Comparison of ENCODE assay signal across 28 cellular contexts in the genomic region with DNA sequence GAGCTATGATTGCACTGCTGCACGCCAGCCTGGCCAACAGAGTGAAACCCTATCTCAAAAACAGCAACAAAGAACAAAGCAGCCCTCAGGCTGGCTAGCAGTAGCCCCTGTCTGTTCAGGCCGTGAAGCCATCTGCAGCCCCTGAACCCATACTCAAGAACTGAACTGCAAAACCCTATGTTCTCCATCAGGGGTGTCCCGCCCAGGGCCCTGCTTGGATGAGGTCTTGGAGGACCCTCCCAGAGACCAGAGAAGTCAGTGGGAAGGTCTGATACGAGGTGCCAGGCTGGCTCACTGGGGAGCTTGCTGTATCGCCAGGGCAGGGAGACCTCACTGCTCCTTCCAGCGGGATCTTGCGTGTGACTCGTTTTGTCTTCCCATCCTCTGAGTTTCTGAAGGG.
"Had no signal": no experiment of that assay in that cellular context is flagged by ENCODE, and none has a peak within 500 bp of the region (broad histone marks: within the 10 kb centered on the region; RNA-seq: fewer than 3 reads in every experiment).

No MANE protein-coding gene starts in this region.

- H3K4me3 ChIP-seq: gastrocnemius medialis, lung, mucosa of descending colon, right lobe of liver, thyroid gland, upper lobe of left lung, vagina had no signal

- ATAC-seq: activated CD8-positive, alpha-beta memory T cell treated with anti-CD3 and anti-CD28 coated beads, Interleukin-2, amount 10 ng/mL, durations not matched to agents 7 days and 5 days; activated CD8-positive, alpha-beta T cell treated with anti-CD3 and anti-CD28 coated beads for 36 hours; activated naive CD8-positive, alpha-beta T cell treated with anti-CD3 and anti-CD28 coated beads, Interleukin-2, amount 50 U/mL, for 24 hours; activated T-helper 17 cell treated with anti-CD3 and anti-CD28 coated beads, Interleukin-2, amount 50 U/mL, for 72 hours; gastrocnemius medialis; natural killer cell treated with Interleukin-12 subunit alpha and Interleukin-12 subunit beta and Interleukin-15 and Interleukin-18, amount 100 ng/mL, for 72 hours; stimulated activated effector memory CD8-positive, alpha-beta T cell treated with anti-CD3 and anti-CD28 coated beads, Interleukin-12 subunit alpha, Interleukin-12 subunit beta, amount 100 ng/mL, for 72 hours; stimulated activated naive CD8-positive, alpha-beta T cell treated with anti-CD3 and anti-CD28 coated beads, Interleukin-15, amount 100 ng/mL, for 72 hours had no signal

- H3K4me3 Mint-ChIP-seq: activated CD8-positive, alpha-beta memory T cell treated with anti-CD3 and anti-CD28 coated beads, Interleukin-2, amount 10 ng/mL, durations not matched to agents 7 days and 5 days; activated CD8-positive, alpha-beta T cell treated with anti-CD3 and anti-CD28 coated beads for 36 hours; activated naive CD4-positive, alpha-beta T cell treated with anti-CD3 and anti-CD28 coated beads, Interleukin-2, amount 50 U/mL, for 24 hours; activated naive CD8-positive, alpha-beta T cell treated with anti-CD3 and anti-CD28 coated beads, Interleukin-2, amount 50 U/mL, for 24 hours; stimulated activated effector memory CD8-positive, alpha-beta T cell treated with anti-CD3 and anti-CD28 coated beads, Interleukin-12 subunit alpha, Interleukin-12 subunit beta, amount 100 ng/mL, for 72 hours; T-helper 1 cell treated with Interleukin-12 subunit alpha and Interleukin-12 subunit beta and Interleukin-4 antibody, amounts not matched to agents 30 μg/mL and 1 μg/mL, for 36 hours had no signal

- H3K9me3 ChIP-seq: esophagus squamous epithelium, gastrocnemius medialis, left ventricle myocardium inferior, mucosa of descending colon, neutrophil, right lobe of liver, thyroid gland, upper lobe of left lung, vagina had no signal

- H3K27me3 Mint-ChIP-seq: activated CD4-positive, alpha-beta T cell treated with anti-CD3 and anti-CD28 coated beads, Interleukin-2, amount 10 ng/mL, durations not matched to agents 24 days and 14 days; activated CD8-positive, alpha-beta memory T cell treated with anti-CD3 and anti-CD28 coated beads, Interleukin-2, amount 10 ng/mL, durations not matched to agents 7 days and 5 days; activated naive CD4-positive, alpha-beta T cell treated with anti-CD3 and anti-CD28 coated beads, Interleukin-2, amount 50 U/mL, for 24 hours; activated T-helper 17 cell treated with anti-CD3 and anti-CD28 coated beads, Interleukin-2, amount 50 U/mL, for 72 hours; stimulated activated naive CD8-positive, alpha-beta T cell treated with anti-CD3 and anti-CD28 coated beads, Interleukin-15, amount 100 ng/mL, for 72 hours had no signal

- H3K27ac Mint-ChIP-seq: activated CD8-positive, alpha-beta memory T cell treated with anti-CD3 and anti-CD28 coated beads, Interleukin-2, amount 10 ng/mL, durations not matched to agents 7 days and 5 days; activated CD8-positive, alpha-beta T cell treated with anti-CD3 and anti-CD28 coated beads for 36 hours; activated naive CD4-positive, alpha-beta T cell treated with anti-CD3 and anti-CD28 coated beads, Interleukin-2, amount 50 U/mL, for 24 hours; activated naive CD8-positive, alpha-beta T cell treated with anti-CD3 and anti-CD28 coated beads, Interleukin-2, amount 50 U/mL, for 24 hours; stimulated activated effector memory CD8-positive, alpha-beta T cell treated with anti-CD3 and anti-CD28 coated beads, Interleukin-12 subunit alpha, Interleukin-12 subunit beta, amount 100 ng/mL, for 72 hours; stimulated activated naive CD8-positive, alpha-beta T cell treated with anti-CD3 and anti-CD28 coated beads, Interleukin-15, amount 100 ng/mL, for 72 hours; T-helper 1 cell treated with Interleukin-12 subunit alpha and Interleukin-12 subunit beta and Interleukin-4 antibody, amounts not matched to agents 30 μg/mL and 1 μg/mL, for 36 hours had no signal

- H3K36me3 Mint-ChIP-seq: activated CD8-positive, alpha-beta memory T cell treated with anti-CD3 and anti-CD28 coated beads, Interleukin-2, amount 10 ng/mL, durations not matched to agents 7 days and 5 days; activated naive CD4-positive, alpha-beta T cell treated with anti-CD3 and anti-CD28 coated beads, Interleukin-2, amount 50 U/mL, for 24 hours; natural killer cell treated with Interleukin-12 subunit alpha and Interleukin-12 subunit beta and Interleukin-15 and Interleukin-18, amount 100 ng/mL, for 72 hours had no signal

- DNase-seq: activated CD4-positive, alpha-beta T cell treated with anti-CD3 and anti-CD28 coated beads, Interleukin-2, amount 10 ng/mL, durations not matched to agents 24 days and 14 days; activated CD4-positive, CD25-positive, alpha-beta regulatory T cell treated with anti-CD3 and anti-CD28 coated beads, Interleukin-2, amount 50 U/mL, for 72 hours; activated CD8-positive, alpha-beta memory T cell treated with anti-CD3 and anti-CD28 coated beads, Interleukin-2, amount 10 ng/mL, durations not matched to agents 7 days and 5 days; activated CD8-positive, alpha-beta T cell treated with anti-CD3 and anti-CD28 coated beads for 36 hours; activated naive CD8-positive, alpha-beta T cell treated with anti-CD3 and anti-CD28 coated beads, Interleukin-2, amount 50 U/mL, for 24 hours; effector CD4-positive, alpha-beta T cell; esophagus squamous epithelium; gastrocnemius medialis; glutamatergic neuron; left ventricle myocardium inferior; right lobe of liver; stimulated activated CD4-positive, alpha-beta T cell treated with anti-CD3 and anti-CD28 coated beads, Interleukin-12 subunit alpha, Interleukin-12 subunit beta, amount 100 ng/mL, for 4 hours; stimulated activated CD4-positive, alpha-beta T cell treated with anti-CD3 and anti-CD28 coated beads, Interleukin-4, amount 100 ng/mL, for 1 hour; stimulated activated naive CD8-positive, alpha-beta T cell treated with anti-CD3 and anti-CD28 coated beads, Interleukin-15, amount 100 ng/mL, for 72 hours; substantia nigra; SW 1271; T1000; thyroid gland had no signal
